In genomic region chr15:90435652-90436337, GRCh38 we compare ENCODE assay signal across 1 cellular context.
TF ChIP-seq lines count a peak whose summit lies in the region.

No MANE protein-coding gene starts in this region.

TF ChIP-seq in K562, 482 proteins besides CTCF, POLR2A, EP300 and RAD21:
- TF ChIP-seq SNRNP70 (optimal IDR thresholded peaks at IDR 0.05; ENCODE audit: low read depth, low read length) (no peak), TBL1XR1 (IDR thresholded peaks at IDR 0.05; ENCODE audit: low read length in 2 of 2) (no peak), ZNF277 (CRISPR knock-in tag; IDR thresholded peaks at IDR 0.05; ENCODE audit: borderline replicate concordance) (no peak), SREBF1 (IDR thresholded peaks at IDR 0.05; ENCODE audit: borderline replicate concordance, low read depth, low read length) (no peak), WHSC1 (IDR thresholded peaks at IDR 0.05; ENCODE audit: low read length) (no peak), BRF2 (IDR thresholded peaks at IDR 0.05; ENCODE audit: borderline replicate concordance, insufficient read depth, insufficient read length) (no peak), NFIC (IDR thresholded peaks at IDR 0.05) (peak; percentile 20; the same call in 1 of the 2 replicates)
